In genomic region chr1:173639102-173639501, GRCh38 we compare ENCODE assay signal across 1 cellular context.
TF ChIP-seq lines count a peak whose summit lies in the region.

No MANE protein-coding gene starts in this region.

TF ChIP-seq in WTC11, 78 proteins besides CTCF, POLR2A, EP300 and RAD21 (continued from another document):
- TF ChIP-seq ERG (CRISPR knock-in tag; IDR thresholded peaks at IDR 0.05) = no peak
- TF ChIP-seq PREB (CRISPR knock-in tag; IDR thresholded peaks at IDR 0.05; ENCODE audit: borderline replicate concordance) = no peak
- no peak for TF ChIP-seq KAT7 (CRISPR knock-in tag; IDR thresholded peaks at IDR 0.05; ENCODE audit: borderline replicate concordance)
- no peak for TF ChIP-seq ELF4 (CRISPR knock-in tag; IDR thresholded peaks at IDR 0.05; ENCODE audit: low read depth)
- TF ChIP-seq E2F1 (CRISPR knock-in tag; IDR thresholded peaks at IDR 0.05) = no peak
- no peak for TF ChIP-seq MXD4 (CRISPR knock-in tag; IDR thresholded peaks at IDR 0.05; ENCODE audit: borderline replicate concordance)
- TF ChIP-seq TEAD1 (CRISPR knock-in tag; IDR thresholded peaks at IDR 0.05) = no peak
- TF ChIP-seq HMGA2 (CRISPR knock-in tag; IDR thresholded peaks at IDR 0.05) = no peak
- no peak for TF ChIP-seq ZNF532 (CRISPR knock-in tag; IDR thresholded peaks at IDR 0.05; ENCODE audit: borderline replicate concordance)
- TF ChIP-seq MYBL2 (CRISPR knock-in tag; IDR thresholded peaks at IDR 0.05) = no peak
- no peak for TF ChIP-seq CREM (CRISPR knock-in tag; IDR thresholded peaks at IDR 0.05)
- TF ChIP-seq SP1 (CRISPR knock-in tag; conservative IDR thresholded peaks at IDR 0.05) = no peak
- TF ChIP-seq ZNF512 (CRISPR knock-in tag; IDR thresholded peaks at IDR 0.05; ENCODE audit: borderline replicate concordance) = no peak
- no peak for TF ChIP-seq OVOL2 (CRISPR knock-in tag; IDR thresholded peaks at IDR 0.05; ENCODE audit: borderline replicate concordance)
- TF ChIP-seq RORB (CRISPR knock-in tag; IDR thresholded peaks at IDR 0.05) = no peak
TF ChIP-seq in WTC11: peak in this region for 0.
